8 cellular contexts compared by ENCODE assay signal in the genomic region with DNA sequence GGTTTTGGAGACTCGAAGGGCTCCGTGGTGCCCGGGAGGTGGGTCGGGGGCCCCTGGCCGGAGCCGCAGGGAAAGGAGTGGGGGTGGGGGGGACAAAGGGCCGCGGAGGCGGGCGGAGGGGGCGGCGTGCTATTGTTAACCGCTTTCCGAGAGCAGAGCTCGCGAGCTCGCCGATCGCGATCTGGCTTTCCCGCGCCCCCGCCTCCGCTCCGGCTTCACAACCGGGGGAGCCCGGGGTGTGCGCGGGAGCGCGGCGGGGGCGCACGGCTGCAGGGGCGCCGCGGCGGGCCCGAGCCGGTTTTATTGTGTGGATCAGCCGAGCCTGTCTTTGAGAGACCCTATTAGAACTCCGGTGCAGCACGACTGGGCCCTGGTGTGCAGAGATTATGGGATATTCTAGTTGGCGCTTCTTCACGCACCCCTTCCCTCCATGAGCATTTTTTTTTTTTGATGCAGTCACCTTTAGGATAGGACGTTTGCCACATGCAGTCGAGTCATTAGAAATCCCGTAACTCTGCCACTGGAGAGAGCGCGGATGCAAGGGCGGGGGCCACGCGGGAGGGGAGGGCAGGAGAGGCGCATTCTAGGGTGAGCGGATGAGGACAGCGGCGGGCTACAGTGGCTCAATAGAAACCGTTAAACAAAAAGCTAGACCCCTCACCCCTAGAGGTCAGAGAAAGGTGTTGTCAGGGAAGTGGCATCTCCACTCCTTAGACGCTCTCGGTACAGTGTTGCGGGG. TPM values are rescaled to one million over a fixed set of nuclear protein-coding genes. Genes with fewer than 3 reads are reported as not detected.
DNase-seq lines count a peak whose midpoint lies in the region; ATAC-seq and TF ChIP-seq lines count a peak whose summit lies in the region.

No MANE protein-coding gene starts in this region.

- peaks cover 80% of the 10 kb centered on the region for H3K27me3 Mint-ChIP-seq in CD4-positive, CD25-positive, alpha-beta regulatory T cell
- H3K27me3 Mint-ChIP-seq in activated T-cell treated with anti-CD3 and anti-CD28 coated beads, Interleukin-2, amount 50 U/mL, for 4 hours (ENCODE audit: low read depth): peaks cover 35% of the 10 kb centered on the region
- H3K27me3 Mint-ChIP-seq in progenitor cell of endocrine pancreas (peaks cover 18% of the 10 kb centered on the region), HFFc6 (ENCODE audit: insufficient read depth) (peaks cover 48% of the 10 kb centered on the region)

- no peak overlapping the region for H3K27ac Mint-ChIP-seq in CD4-positive, CD25-positive, alpha-beta regulatory T cell
- peak overlapping the region; percentile 92 for H3K27ac Mint-ChIP-seq in progenitor cell of endocrine pancreas
- no peak overlapping the region for H3K27ac Mint-ChIP-seq in HFFc6

- ATAC-seq in CD4-positive, CD25-positive, alpha-beta regulatory T cell (ENCODE audit: low read depth in 2 of 2): no peak
- ATAC-seq in activated T-cell treated with anti-CD3 and anti-CD28 coated beads, Interleukin-2, amount 50 U/mL, for 4 hours: no peak
- no peak for ATAC-seq in gastroesophageal sphincter
- no peak for ATAC-seq in HG02763 (IDR thresholded peaks at IDR 0.05; ENCODE audit: unreplicated experiment)
- ATAC-seq in GM21423 (IDR thresholded peaks at IDR 0.05; ENCODE audit: unreplicated experiment): no peak

- peak overlapping the region; percentile 71 for H3K4me3 ChIP-seq in CD4-positive, CD25-positive, alpha-beta regulatory T cell (ENCODE audit: low read depth, low read length)
- H3K4me3 ChIP-seq in Jurkat, Clone E6-1 (ENCODE audit: low read length): peak overlapping the region; percentile 84
- H3K4me3 ChIP-seq in gastroesophageal sphincter: peak overlapping the region; percentile 37 to 66

- TF ChIP-seq CTCF in gastroesophageal sphincter (IDR thresholded peaks at IDR 0.05) (no peak), progenitor cell of endocrine pancreas (IDR thresholded peaks at IDR 0.05; ENCODE audit: unreplicated experiment) (no peak), HFFc6 (IDR thresholded peaks at IDR 0.05) (no peak)

- H3K4me1 ChIP-seq in CD4-positive, CD25-positive, alpha-beta regulatory T cell (ENCODE audit: control insufficient read depth, insufficient read depth, low read length, poor library complexity, severe bottlenecking): peaks cover 57% of the 10 kb centered on the region
- H3K4me1 ChIP-seq in gastroesophageal sphincter: peaks cover 0 to 61% (median 21%) of the 10 kb centered on the region in 3 donors

- no peaks in the 10 kb centered on the region for H3K36me3 Mint-ChIP-seq in CD4-positive, CD25-positive, alpha-beta regulatory T cell
- no peaks in the 10 kb centered on the region for H3K36me3 Mint-ChIP-seq in activated T-cell treated with anti-CD3 and anti-CD28 coated beads, Interleukin-2, amount 50 U/mL, for 4 hours (ENCODE audit: insufficient read depth)
- H3K36me3 Mint-ChIP-seq in progenitor cell of endocrine pancreas (ENCODE audit: insufficient read depth) (no peaks in the 10 kb centered on the region), HFFc6 (ENCODE audit: low read depth) (no peaks in the 10 kb centered on the region)

- H3K9me3 Mint-ChIP-seq in CD4-positive, CD25-positive, alpha-beta regulatory T cell: peaks cover 0 to 3% (median 0%) of the 10 kb centered on the region in 7 donors
- no peaks in the 10 kb centered on the region for H3K9me3 Mint-ChIP-seq in activated T-cell treated with anti-CD3 and anti-CD28 coated beads, Interleukin-2, amount 50 U/mL, for 4 hours
- H3K9me3 Mint-ChIP-seq in progenitor cell of endocrine pancreas (ENCODE audit: low read depth) (no peaks in the 10 kb centered on the region), HFFc6 (no peaks in the 10 kb centered on the region)

- TF ChIP-seq POLR2A in gastroesophageal sphincter (IDR thresholded peaks at IDR 0.05): no peak

- H3K27ac ChIP-seq in CD4-positive, CD25-positive, alpha-beta regulatory T cell (ENCODE audit: insufficient read depth, low read length, poor library complexity, severe bottlenecking): no peak overlapping the region
- H3K27ac ChIP-seq in gastroesophageal sphincter: peak overlapping the region in 1 of 4 donors; percentile 62

- H3K4me1 Mint-ChIP-seq in CD4-positive, CD25-positive, alpha-beta regulatory T cell: peaks cover 16 to 45% (median 30%) of the 10 kb centered on the region in 4 donors
- peaks cover 38% of the 10 kb centered on the region for H3K4me1 Mint-ChIP-seq in activated T-cell treated with anti-CD3 and anti-CD28 coated beads, Interleukin-2, amount 50 U/mL, for 4 hours (ENCODE audit: low read depth)
- H3K4me1 Mint-ChIP-seq in progenitor cell of endocrine pancreas (ENCODE audit: low read depth): peaks cover 36% of the 10 kb centered on the region
- peaks cover 19% of the 10 kb centered on the region for H3K4me1 Mint-ChIP-seq in HFFc6 (ENCODE audit: low read depth)

- no peaks in the 10 kb centered on the region for H3K9me3 ChIP-seq in CD4-positive, CD25-positive, alpha-beta regulatory T cell (ENCODE audit: control insufficient read depth in 2 of 2, low read length in 2 of 2)
- no peaks in the 10 kb centered on the region for H3K9me3 ChIP-seq in gastroesophageal sphincter

- peak in 2 of 3 donors; percentile 17 to 19 for DNase-seq in CD4-positive, CD25-positive, alpha-beta regulatory T cell
- no peak for DNase-seq in Jurkat, Clone E6-1 (ENCODE audit: low read depth, low spot score)
- peak; percentile 15 for DNase-seq in activated T-cell treated with anti-CD3 and anti-CD28 coated beads, Interleukin-2, amount 50 U/mL, for 4 hours
- DNase-seq in progenitor cell of endocrine pancreas (ENCODE audit: low spot score, unreplicated experiment) (peak; percentile 27), HFFc6 (no peak)

- no peaks in the 10 kb centered on the region for H3K36me3 ChIP-seq in CD4-positive, CD25-positive, alpha-beta regulatory T cell (ENCODE audit: control insufficient read depth, insufficient read depth, low read length)
- no peaks in the 10 kb centered on the region for H3K36me3 ChIP-seq in gastroesophageal sphincter

- TF ChIP-seq EP300 in gastroesophageal sphincter (IDR thresholded peaks at IDR 0.05): no peak

- H3K27me3 ChIP-seq in CD4-positive, CD25-positive, alpha-beta regulatory T cell (ENCODE audit: control insufficient read depth, insufficient read depth, low read length): peaks cover 19% of the 10 kb centered on the region
- H3K27me3 ChIP-seq in gastroesophageal sphincter: peaks cover 81% of the 10 kb centered on the region

- H3K4me3 Mint-ChIP-seq in CD4-positive, CD25-positive, alpha-beta regulatory T cell: peak overlapping the region; percentile 66 to 91 (median 89)
- peak overlapping the region; percentile 84 for H3K4me3 Mint-ChIP-seq in activated T-cell treated with anti-CD3 and anti-CD28 coated beads, Interleukin-2, amount 50 U/mL, for 4 hours
- H3K4me3 Mint-ChIP-seq in progenitor cell of endocrine pancreas (ENCODE audit: low read depth): peak overlapping the region; percentile 88
- H3K4me3 Mint-ChIP-seq in HFFc6: no peak overlapping the region; the same call in 1 of the 2 replicates

- 0% methylated on average over 9 of the region's 61 CpGs; no CpG with 5 or more reads in 1 of the 2 donors for WGBS in gastroesophageal sphincter (ENCODE audit: low coverage in 1 of 2), 2 donors

RNA-seq across cellular contexts. Expression of gene FGF9, which starts 3.6 kb away (rescaled TPM):
- total RNA-seq in CD4-positive, CD25-positive, alpha-beta regulatory T cell: 0.35 TPM
- polyA plus RNA-seq in CD4-positive, CD25-positive, alpha-beta regulatory T cell: 1 to 10 TPM in 2 of 4 donors, under 1 TPM in 1, not detected in 1; 0.86 to 2.3 (median 1.1) TPM
- 5.8 TPM for polyA plus RNA-seq in Jurkat, Clone E6-1 (2012; ENCODE audit: insufficient read depth, insufficient read length)
- total RNA-seq in activated T-cell treated with anti-CD3 and anti-CD28 coated beads, Interleukin-2, amount 50 U/mL, for 4 hours: 1 to 10 TPM in 1 of 3 donors, under 1 TPM in 2; 0.54 to 3.0 (median 0.63) TPM
- 1 to 10 TPM in 3 of 4 donors, under 1 TPM in 1; 0.13 to 2.1 (median 1.3) TPM for total RNA-seq in gastroesophageal sphincter
- total RNA-seq in progenitor cell of endocrine pancreas: 15.9 and 16.2 TPM in 2 replicates
- not detected for total RNA-seq in HFFc6 (2021; fragmentation: NEBNext Ultra II Directional; extraction: Animal tissue kit (Norgen Biotek cat#: 25700))

Comparison
In these comparisons a context has a peak if more than half of its experiments do, and no peak if none do; other contexts are left out.
1. DNase-seq: peak in CD4-positive, CD25-positive, alpha-beta regulatory T cell (2 of 3), activated T-cell treated with anti-CD3 and anti-CD28 coated beads, Interleukin-2, amount 50 U/mL, for 4 hours (single experiment) and progenitor cell of endocrine pancreas (single experiment); none in Jurkat, Clone E6-1 (single experiment) and HFFc6 (single experiment).
2. Peak in every context shown above with its lines, with median percentiles within 50 percentile points of each other: H3K4me3 ChIP-seq.